ENCODE assay signal across 11 cellular contexts in genomic region chr11:10317281-10317755, GRCh38.
DNase-seq lines count a peak whose midpoint lies in the region; TF ChIP-seq lines count a peak whose summit lies in the region.
"Had no signal": no experiment of that assay in that cellular context is flagged by ENCODE, and none has a peak within 500 bp of the region (broad histone marks: within the 10 kb centered on the region; RNA-seq: fewer than 3 reads in every experiment).

No MANE protein-coding gene starts in this region.

- TF ChIP-seq CTCF in GM20000 (IDR thresholded peaks at IDR 0.05; ENCODE audit: extremely low read depth, missing control alignments) (no peak), KMS-11 (conservative IDR thresholded peaks at IDR 0.05; ENCODE audit: low read depth, low read length) (no peak)

- peak; percentile 28 for DNase-seq in GM20000 (ENCODE audit: low spot score)
- peak; percentile 58 for DNase-seq in fibroblast of peridontal ligament (ENCODE audit: extremely low read depth)
- no peak for DNase-seq in activated CD4-positive, alpha-beta T cell treated with anti-CD3 and anti-CD28 coated beads for 4 hours
- no peak for DNase-seq in NCI-H2171 treated with DMSO at 0.1 percent for 48 hours (lab: John Stamatoyannopoulos, UW)
- no peak for DNase-seq in NCI-H128 (lab: John Stamatoyannopoulos, UW; ENCODE audit: unreplicated experiment)
- DNase-seq in NCI-H446 (lab: John Stamatoyannopoulos, UW) = no peak
- DNase-seq: AML-193; stimulated activated CD4-positive, alpha-beta T cell treated with anti-CD3 and anti-CD28 coated beads, Interleukin-4, amount 100 ng/mL, for 24 hours had no signal

- H3K4me2 ChIP-seq in BLaER1 treated with 17β-estradiol and CSF1 and Interleukin-3, amounts not matched to agents 10 nM and 100 nM = peak overlapping the region; percentile 7 to 61 (median 35); a peak in 21 of 22 replicates
- H3K4me2 ChIP-seq in KMS-11 = peak overlapping the region; percentile 45

- H3K9me3 ChIP-seq in BLaER1 treated with 17β-estradiol and CSF1 and Interleukin-3, amounts not matched to agents 10 nM and 100 nM (replicated peaks in 1 of 11) = no peaks in the 10 kb centered on the region

- no peaks in the 10 kb centered on the region for H4K20me1 ChIP-seq in BLaER1 treated with 17β-estradiol and CSF1 and Interleukin-3, amounts not matched to agents 10 nM and 100 nM
- H4K20me1 ChIP-seq in KMS-11 (ENCODE audit: insufficient read depth) = no peaks in the 10 kb centered on the region

- H3K36me3 ChIP-seq in BLaER1 treated with 17β-estradiol and CSF1 and Interleukin-3, amounts not matched to agents 10 nM and 100 nM = no peaks in the 10 kb centered on the region
- no peaks in the 10 kb centered on the region for H3K36me3 ChIP-seq in KMS-11 (ENCODE audit: insufficient read depth)

- peaks cover 13 to 27% (median 20%) of the 10 kb centered on the region in 10 experiments; a peak in 16 of 20 replicates for H3K4me1 ChIP-seq in BLaER1 treated with 17β-estradiol and CSF1 and Interleukin-3, amounts not matched to agents 10 nM and 100 nM
- peaks cover 55% of the 10 kb centered on the region for H3K4me1 ChIP-seq in KMS-11 (ENCODE audit: low read depth, poor library complexity, severe bottlenecking)

- no peaks in the 10 kb centered on the region; a peak in 1 of 22 replicates for H3K27me3 ChIP-seq in BLaER1 treated with 17β-estradiol and CSF1 and Interleukin-3, amounts not matched to agents 10 nM and 100 nM
- H3K27me3 ChIP-seq in KMS-11 (ENCODE audit: insufficient read depth, low read depth) = no peaks in the 10 kb centered on the region

- H3K79me2 ChIP-seq in KMS-11 (ENCODE audit: insufficient read depth, low read depth) = no peaks in the 10 kb centered on the region

- peak overlapping the region; percentile 41; the same call in 1 of the 2 replicates for H2AFZ ChIP-seq in KMS-11 (ENCODE audit: low read depth)

- H3K4me3 ChIP-seq in BLaER1 treated with 17β-estradiol and CSF1 and Interleukin-3, amounts not matched to agents 10 nM and 100 nM = no peak overlapping the region
- H3K4me3 ChIP-seq in KMS-11 (IDR thresholded peaks at IDR 0.05; ENCODE audit: insufficient read depth, low read depth, low read length) = no peak overlapping the region
- H3K4me3 ChIP-seq: lung had no signal

- peak overlapping the region in 1 of 11 experiments; percentile 4; a peak in 1 of 22 replicates for H3K9ac ChIP-seq in BLaER1 treated with 17β-estradiol and CSF1 and Interleukin-3, amounts not matched to agents 10 nM and 100 nM
- peak overlapping the region; percentile 11; the same call in 1 of the 2 replicates for H3K9ac ChIP-seq in KMS-11

- H3K27ac ChIP-seq in BLaER1 treated with 17β-estradiol and CSF1 and Interleukin-3, amounts not matched to agents 10 nM and 100 nM = no peak overlapping the region
- peak overlapping the region; percentile 56 for H3K27ac ChIP-seq in KMS-11

Comparison
In these comparisons a context has a peak if more than half of its experiments do, and no peak if none do; other contexts are left out.
1. DNase-seq: peak in GM20000 (single experiment) and fibroblast of peridontal ligament (single experiment); none in activated CD4-positive, alpha-beta T cell treated with anti-CD3 and anti-CD28 coated beads for 4 hours (0 of 2), NCI-H2171 treated with DMSO at 0.1 percent for 48 hours (single experiment), NCI-H128 (single experiment) and NCI-H446 (0 of 2).